Comparison of ENCODE assay signal across 8 cellular contexts in the genomic region with DNA sequence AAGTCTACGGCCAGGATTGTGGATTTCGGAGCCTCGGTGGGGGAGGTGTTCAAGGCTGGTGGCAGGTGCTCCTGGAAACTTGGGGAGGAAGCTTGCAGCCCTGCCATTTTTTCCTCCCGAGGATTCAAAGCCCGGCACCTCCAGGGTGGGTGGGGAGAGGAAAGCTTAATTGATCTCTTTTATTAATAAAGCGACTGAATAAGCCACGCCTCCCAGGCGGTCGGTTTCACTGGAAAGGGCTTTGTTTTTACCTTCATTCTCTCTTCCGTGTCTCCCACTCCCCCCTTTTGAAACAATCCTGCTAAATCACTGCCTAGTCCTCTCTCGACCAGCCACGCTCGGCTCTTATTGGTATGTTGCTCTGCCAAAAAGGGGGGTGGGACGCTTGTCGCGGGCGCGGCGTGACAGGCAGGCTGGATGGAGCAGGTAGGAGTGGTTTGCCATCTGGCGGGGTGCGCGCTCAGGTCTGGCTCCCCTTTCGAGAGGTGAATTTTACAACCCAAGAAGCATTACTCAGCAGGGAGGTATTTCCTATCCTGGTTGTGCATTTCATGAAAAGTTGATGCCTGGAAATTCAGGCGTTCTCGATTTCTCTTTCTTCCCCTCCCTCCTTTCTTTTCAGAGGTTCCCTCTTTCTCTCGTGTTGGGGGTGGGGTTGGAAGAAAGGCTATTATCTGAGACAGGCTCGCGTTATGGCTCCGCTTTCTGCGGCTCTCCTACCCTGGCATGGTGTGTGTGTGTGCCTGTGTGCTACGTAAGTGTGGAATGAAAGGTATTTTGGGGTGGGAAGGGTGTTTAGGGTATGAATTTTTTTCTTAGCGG. TPM values are rescaled to one million over a fixed set of nuclear protein-coding genes. Genes with fewer than 3 reads are reported as not detected.
DNase-seq lines count a peak whose midpoint lies in the region; ATAC-seq, FAIRE-seq and TF ChIP-seq lines count a peak whose summit lies in the region.

No MANE protein-coding gene starts in this region.

- no peaks in the 10 kb centered on the region for H3K27me3 ChIP-seq in lower lobe of right lung (ENCODE audit: low read depth)

- H3K4me3 ChIP-seq in GM08714 (ENCODE audit: low read length) (peak overlapping the region; percentile 85), coronary artery (peak overlapping the region; percentile 77), lower lobe of right lung (peak overlapping the region; percentile 93)

- TF ChIP-seq POLR2A in GM18505 (IDR thresholded peaks at IDR 0.05; ENCODE audit: borderline replicate concordance, extremely low read depth, insufficient read depth, insufficient read length): no peak

- TF ChIP-seq CTCF in coronary artery (IDR thresholded peaks at IDR 0.05) (no peak), lower lobe of right lung (IDR thresholded peaks at IDR 0.05) (no peak)

- DNase-seq in NCI-H1694 (lab: John Stamatoyannopoulos, UW): peak; percentile 59
- peak; percentile 9 to 15 for DNase-seq in activated CD4-positive, alpha-beta T cell treated with anti-CD3 and anti-CD28 coated beads for 24 hours (ENCODE audit: low read depth in 2 of 2)
- no peak for DNase-seq in coronary artery (ENCODE audit: low spot score)
- DNase-seq in lower lobe of right lung: peak; percentile 88
- peak; percentile 50 for DNase-seq in stimulated activated CD8-positive, alpha-beta memory T cell treated with anti-CD3 and anti-CD28 coated beads, Interleukin-4, amount 100 ng/mL, for 48 hours
- DNase-seq in frontal cortex (ENCODE audit: low spot score in 2 of 2): no peak

- no peaks in the 10 kb centered on the region for H3K36me3 ChIP-seq in lower lobe of right lung

- intact Hi-C loops in lower lobe of right lung (cut with DNase I): loop anchor here (10.0 kb wide), 1 partner anchor 79 kb away; no protein-coding TSS in a partner anchor

- H3K4me1 ChIP-seq in lower lobe of right lung: peaks cover 39% of the 10 kb centered on the region

- ATAC-seq in lower lobe of right lung (peak; percentile 69 to 70), GM18505 (IDR thresholded peaks at IDR 0.05; ENCODE audit: unreplicated experiment) (no peak)

- H3K27ac ChIP-seq in coronary artery (peak overlapping the region in 1 of 2 donors; percentile 63), lower lobe of right lung (peak overlapping the region; percentile 89)

- no peak for FAIRE-seq in frontal cortex (lab: Jason Lieb, UNC)

- no peaks in the 10 kb centered on the region for H3K9me3 ChIP-seq in lower lobe of right lung

RNA-seq across cellular contexts. Expression of a gene that starts 1.4 kb away (rescaled TPM):
- 203 TPM for total RNA-seq in lower lobe of right lung
- 108 TPM for total RNA-seq in frontal cortex

Comparison
In these comparisons a context has a peak if more than half of its experiments do, and no peak if none do; other contexts are left out.
1. DNase-seq: peak in NCI-H1694 (single experiment), activated CD4-positive, alpha-beta T cell treated with anti-CD3 and anti-CD28 coated beads for 24 hours (2 of 2), lower lobe of right lung (single experiment) and stimulated activated CD8-positive, alpha-beta memory T cell treated with anti-CD3 and anti-CD28 coated beads, Interleukin-4, amount 100 ng/mL, for 48 hours (single experiment); none in coronary artery (single experiment) and frontal cortex (0 of 2).
2. Peak in every context shown above with its lines, with median percentiles within 50 percentile points of each other: H3K4me3 ChIP-seq.